1 cellular context compared by ENCODE assay signal in genomic region chr10:123134915-123135414, GRCh38.
TF ChIP-seq lines count a peak whose summit lies in the region.

No MANE protein-coding gene starts in this region.

TF ChIP-seq in GM12878, 131 proteins besides CTCF, POLR2A, EP300 and RAD21:
- TF ChIP-seq CEBPZ (IDR thresholded peaks at IDR 0.05; ENCODE audit: low read depth, low read length) = no peak
- no peak for TF ChIP-seq PRDM15 (CRISPR knock-in tag; IDR thresholded peaks at IDR 0.05)
- peak in 1 of 2 experiments; percentile 36; a peak in 1 of 3 replicates for TF ChIP-seq EGR1 (IDR thresholded peaks at IDR 0.05; ENCODE audit: borderline replicate concordance in 1 of 2, low read depth in 2 of 2, low read length in 2 of 2)
- no peak for TF ChIP-seq TCF12 (IDR thresholded peaks at IDR 0.05; ENCODE audit: low read depth, low read length)
- no peak for TF ChIP-seq MXI1 (IDR thresholded peaks at IDR 0.05; ENCODE audit: low read depth, low read length)
- no peak for TF ChIP-seq ATF7 (IDR thresholded peaks at IDR 0.05; ENCODE audit: low read depth)
- TF ChIP-seq POLR2AphosphoS5 (IDR thresholded peaks at IDR 0.05; ENCODE audit: low read length) = no peak
- no peak for TF ChIP-seq NFIC (IDR thresholded peaks at IDR 0.05; ENCODE audit: low read depth, low read length)
- no peak for TF ChIP-seq ELK1 (IDR thresholded peaks at IDR 0.05; ENCODE audit: low read depth, low read length)
- no peak for TF ChIP-seq GATAD2B (conservative IDR thresholded peaks at IDR 0.05; ENCODE audit: low read depth)
- no peak for TF ChIP-seq BMI1 (IDR thresholded peaks at IDR 0.05; ENCODE audit: borderline replicate concordance)
- TF ChIP-seq CHD1 (IDR thresholded peaks at IDR 0.05; ENCODE audit: low read depth, low read length) = no peak
- no peak for TF ChIP-seq NFYA (IDR thresholded peaks at IDR 0.05; ENCODE audit: borderline replicate concordance, low read depth, low read length)
- peak; percentile 22 for TF ChIP-seq HDAC6 (IDR thresholded peaks at IDR 0.05; ENCODE audit: unreplicated experiment)
- TF ChIP-seq SUZ12 (IDR thresholded peaks at IDR 0.05; ENCODE audit: unreplicated experiment) = peak; percentile 44
- no peak for TF ChIP-seq USF2 (IDR thresholded peaks at IDR 0.05; ENCODE audit: borderline replicate concordance, low read depth, low read length)
